Comparison of ENCODE assay signal across 14 cellular contexts in the genomic region with DNA sequence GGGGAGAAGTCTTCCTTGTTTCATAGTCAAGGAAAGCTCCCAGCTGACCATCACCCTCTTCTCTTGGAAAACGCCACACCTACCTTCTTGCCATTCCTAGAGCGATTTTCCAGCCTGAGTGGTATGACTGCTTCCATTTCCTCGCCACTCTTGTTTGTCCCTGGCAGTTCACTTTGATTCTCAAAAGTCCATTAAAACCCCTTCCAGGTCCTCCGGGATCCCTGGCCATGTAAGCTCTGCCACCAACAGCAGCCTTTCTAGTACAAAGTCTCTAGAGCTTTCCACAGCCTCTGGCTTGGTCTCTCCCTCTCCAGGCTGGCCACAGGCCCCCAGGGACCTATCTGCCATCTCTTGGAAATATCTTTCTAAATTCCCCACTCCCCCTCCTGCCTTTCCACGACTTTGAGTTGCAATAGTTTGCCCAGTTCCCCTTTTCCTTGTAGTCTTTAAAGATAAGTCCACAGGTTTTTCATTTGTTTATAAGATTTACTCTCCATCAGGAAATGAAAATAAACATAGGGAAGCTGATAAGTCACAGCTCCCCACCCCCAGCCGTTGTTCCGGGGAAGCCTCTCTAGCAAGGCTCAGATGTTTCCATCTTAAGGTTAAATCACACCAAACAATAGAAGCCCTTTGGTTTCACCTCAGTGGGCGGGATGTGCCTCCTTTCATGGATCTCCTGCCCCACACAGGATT. TPM values are rescaled to one million over a fixed set of nuclear protein-coding genes. Genes with fewer than 3 reads are reported as not detected.
DNase-seq lines count a peak whose midpoint lies in the region; ATAC-seq, FAIRE-seq and TF ChIP-seq lines count a peak whose summit lies in the region.
"Had no signal": no experiment of that assay in that cellular context is flagged by ENCODE, and none has a peak within 500 bp of the region (broad histone marks: within the 10 kb centered on the region; RNA-seq: fewer than 3 reads in every experiment).

No MANE protein-coding gene starts in this region.

- intact Hi-C loops in Calu3 (cut with micrococcal nuclease; ENCODE audit: unreplicated experiment) (no loop called here), GM12878 (cut with micrococcal nuclease; ENCODE audit: unreplicated experiment) (no loop called here)

- H3K36me3 Mint-ChIP-seq in Calu3 (ENCODE audit: insufficient read depth, unreplicated experiment) (no peaks in the 10 kb centered on the region), mesothelial cell of epicardium (no peaks in the 10 kb centered on the region)
- H3K36me3 Mint-ChIP-seq: CD14-positive monocyte had no signal

- H3K9me3 Mint-ChIP-seq in Calu3 (ENCODE audit: low read depth, unreplicated experiment) (no peaks in the 10 kb centered on the region), mesothelial cell of epicardium (no peaks in the 10 kb centered on the region)
- H3K9me3 Mint-ChIP-seq: CD14-positive monocyte had no signal

- RAD21 ChIA-PET in GM12878 (lab: Charles Lee; ENCODE audit: unreplicated experiment): interaction anchor here (0.8 to 1.2 kb wide), 2 partner anchors 12 to 97 kb away, joined by 3 read pairs; no protein-coding TSS in a partner anchor

- SMC1A ChIA-PET in GM12878 (lab: Charles Lee; ENCODE audit: uncharacterized antibody, unreplicated experiment): no interaction called here

- H3K27me3 Mint-ChIP-seq in Calu3 (ENCODE audit: unreplicated experiment): no peaks in the 10 kb centered on the region
- H3K27me3 Mint-ChIP-seq in mesothelial cell of epicardium (ENCODE audit: low read depth): no peaks in the 10 kb centered on the region

- H3K4me3 ChIP-seq in HUES64 (ENCODE audit: low read length): peak overlapping the region; percentile 53; the same call in 1 of the 2 replicates
- H3K4me3 ChIP-seq in GM12878: no peak overlapping the region
- no peak overlapping the region for H3K4me3 ChIP-seq in tibial nerve

- no peak overlapping the region for H2AFZ ChIP-seq in GM12878 (ENCODE audit: control insufficient read depth, low read depth, low read length)

- H3K27me3 ChIP-seq in HUES64 (ENCODE audit: insufficient read depth, low read length) (no peaks in the 10 kb centered on the region), GM12878 (replicated peaks in 1 of 2; ENCODE audit: control insufficient read depth in 2 of 2, insufficient read depth in 2 of 2, low read length in 1 of 2) (no peaks in the 10 kb centered on the region), tibial nerve (no peaks in the 10 kb centered on the region)

- CTCF ChIA-PET in Calu3 (lab: Charles Lee) (no interaction called here), GM12878 (lab: Yijun Ruan, JAX) (interaction anchor here (1.2 kb wide), 1 partner anchor 97 kb away, joined by 3 read pairs; no protein-coding TSS in a partner anchor)

- peak overlapping the region; percentile 84 for H3K9ac ChIP-seq in HUES64 (ENCODE audit: low read depth, low read length)
- H3K9ac ChIP-seq in GM12878 (ENCODE audit: control insufficient read depth, insufficient read depth, low read length): no peak overlapping the region

- H3K9me3 ChIP-seq in HUES64 (ENCODE audit: insufficient read depth, low read depth, low read length) (no peaks in the 10 kb centered on the region), GM12878 (replicated peaks; ENCODE audit: control insufficient read depth, insufficient read depth, low read length) (no peaks in the 10 kb centered on the region), tibial nerve (no peaks in the 10 kb centered on the region)

- no peak for TF ChIP-seq CTCF in Calu3 (IDR thresholded peaks at IDR 0.05; ENCODE audit: unreplicated experiment)
- no peak for TF ChIP-seq CTCF in GM12878 (IDR thresholded peaks at IDR 0.05 in 2 of 3, conservative IDR thresholded peaks at IDR 0.05 in 1 of 3; ENCODE audit: control insufficient read depth in 2 of 3, extremely low read depth in 1 of 3, insufficient read depth in 1 of 3, low read depth in 3 of 3, low read length in 3 of 3)
- TF ChIP-seq CTCF in mesothelial cell of epicardium (IDR thresholded peaks at IDR 0.05; ENCODE audit: unreplicated experiment): no peak
- no peak for TF ChIP-seq CTCF in tibial nerve (IDR thresholded peaks at IDR 0.05)

- ATAC-seq in GM12878: no peak
- ATAC-seq: activated CD4-positive, CD25-positive, alpha-beta regulatory T cell treated with anti-CD3 and anti-CD28 coated beads, Interleukin-2, amount 50 U/mL, for 24 hours had no signal

- TF ChIP-seq EP300 in GM12878 (IDR thresholded peaks at IDR 0.05; ENCODE audit: borderline replicate concordance in 1 of 2, control insufficient read depth in 1 of 2, low read depth in 2 of 2, low read length in 2 of 2) (no peak), tibial nerve (IDR thresholded peaks at IDR 0.05) (no peak)

- TF ChIP-seq RAD21 in GM12878 (IDR thresholded peaks at IDR 0.05; ENCODE audit: insufficient read depth, low read depth, low read length): no peak

- TF ChIP-seq POLR2A in GM12878 (IDR thresholded peaks at IDR 0.05; ENCODE audit: low read depth, low read length) (no peak), tibial nerve (IDR thresholded peaks at IDR 0.05) (no peak)

- peaks cover 32% of the 10 kb centered on the region for H3K4me1 ChIP-seq in HUES64 (ENCODE audit: insufficient read depth, low read length)
- peaks cover 4% of the 10 kb centered on the region for H3K4me1 ChIP-seq in GM12878 (ENCODE audit: control insufficient read depth, insufficient read depth, low read length)
- H3K4me1 ChIP-seq in tibial nerve: peaks cover 0 to 25% (median 7%) of the 10 kb centered on the region in 4 donors

- in situ Hi-C loops in GM12878 (cut with MboI): no loop called here

- peak; percentile 2 for DNase-seq in Calu3
- DNase-seq in GM12878 (ENCODE audit: low read depth, low spot score): no peak
- no peak for DNase-seq in mesothelial cell of epicardium (ENCODE audit: low spot score in 2 of 2, unreplicated experiment in 2 of 2)
- no peak for DNase-seq in COR-L47 (lab: John Stamatoyannopoulos, UW)
- no peak for DNase-seq in tibial nerve (ENCODE audit: low spot score in 2 of 2)
- no peak for DNase-seq in NCI-H2029 (lab: John Stamatoyannopoulos, UW)
- no peak for DNase-seq in dedifferentiated amniotic fluid mesenchymal stem cell (ENCODE audit: extremely low spot score)
- DNase-seq: activated gamma-delta T cell treated with Interleukin-2 at 50 U/mL for 16 hours; effector CD4-positive, alpha-beta T cell; NCI-H1436 treated with DMSO at 0.1 percent for 48 hours had no signal

- H3K27ac Mint-ChIP-seq in Calu3 (ENCODE audit: unreplicated experiment) (no peak overlapping the region), mesothelial cell of epicardium (peak overlapping the region; percentile 96)

- WGBS in HUES64: 28% methylated on average over 8 of the region's 8 CpGs
- 44% methylated on average over 8 of the region's 8 CpGs for WGBS in GM12878 (ENCODE audit: insufficient coverage, insufficient replicate concordance, low lambda C conversion rate, missing lambda C conversion rate)
- WGBS in tibial nerve, 2 donors: 41 to 46% methylated on average over 8 of the region's 8 CpGs

- BruUV-seq in Calu3 (replicated peaks; lab: Mats Ljungman, UMichigan) (no TSS peak), GM12878 (replicated peaks; lab: Mats Ljungman, UMichigan) (no TSS peak)

- H3K79me2 ChIP-seq in GM12878 (ENCODE audit: control insufficient read depth, insufficient read depth, low read length): no peaks in the 10 kb centered on the region

- no peaks in the 10 kb centered on the region for H3K36me3 ChIP-seq in HUES64 (ENCODE audit: insufficient read depth, low read length)
- H3K36me3 ChIP-seq in GM12878 (ENCODE audit: control insufficient read depth in 2 of 2, insufficient read depth in 2 of 2, low read length in 1 of 2): no peaks in the 10 kb centered on the region
- no peaks in the 10 kb centered on the region for H3K36me3 ChIP-seq in tibial nerve

- H3K4me3 Mint-ChIP-seq in Calu3 (ENCODE audit: low read depth, unreplicated experiment) (no peak overlapping the region), mesothelial cell of epicardium (peak overlapping the region; percentile 65)
- H3K4me3 Mint-ChIP-seq: CD14-positive monocyte had no signal

- no peak for FAIRE-seq in GM12878 (lab: Jason Lieb, UNC)

- H3K27ac ChIP-seq in HUES64 (ENCODE audit: low read depth, low read length) (peak overlapping the region; percentile 95), GM12878 (ENCODE audit: control insufficient read depth, insufficient read depth) (no peak overlapping the region), tibial nerve (no peak overlapping the region)
- H3K27ac ChIP-seq: RWPE1 had no signal

- no peak overlapping the region for H3K4me2 ChIP-seq in GM12878 (ENCODE audit: control insufficient read depth, insufficient read depth)

- POLR2A ChIA-PET in GM12878 (lab: Charles Lee): interaction anchor here (0.7 kb wide), 1 partner anchor 40 kb away, joined by 5 read pairs; no protein-coding TSS in a partner anchor

- H4K20me1 ChIP-seq in GM12878 (ENCODE audit: control insufficient read depth, insufficient read depth): no peaks in the 10 kb centered on the region

- H3K4me1 Mint-ChIP-seq in Calu3 (ENCODE audit: low read depth, unreplicated experiment): peaks cover 24% of the 10 kb centered on the region
- peaks cover 31% of the 10 kb centered on the region for H3K4me1 Mint-ChIP-seq in mesothelial cell of epicardium

TF ChIP-seq in GM12878, 131 proteins besides CTCF, POLR2A, EP300 and RAD21:
- TF ChIP-seq RUNX3 (IDR thresholded peaks at IDR 0.05; ENCODE audit: low read length): no peak
- TF ChIP-seq SPI1 (IDR thresholded peaks at IDR 0.05; ENCODE audit: borderline replicate concordance, insufficient read depth, low read depth, low read length): peak; percentile 9; the same call in 1 of the 2 replicates
TF ChIP-seq in GM12878: peak in this region for 1.

RNA-seq across cellular contexts. Expression of a gene that starts 42.9 kb away (rescaled TPM):
- total RNA-seq in Calu3 (2022): 121 and 127 TPM in 2 replicates
- 229 TPM for polyA plus RNA-seq in HUES64 (2013, experiment 1 of 2)
- 222 TPM for polyA plus RNA-seq in HUES64 (2013, experiment 2 of 2)
- 114 and 132 TPM in 2 replicates for total RNA-seq in GM12878 (2013; cell fraction: nucleolus; rRNA removed)
- 71.8 and 93.4 TPM in 2 replicates for total RNA-seq in GM12878 (2014; rRNA removed)
- total RNA-seq in GM12878 (2014; rRNA removed; fragmentation: Illumina TruSeq; extraction: Trizol): 92.3 and 100 TPM in 2 replicates
- 88.4 and 106 TPM in 2 replicates for total RNA-seq in GM12878 (2021)
- polyA plus RNA-seq in GM12878 (2011; ENCODE audit: low read depth): 21.2 TPM
- polyA plus RNA-seq in GM12878 (2011; rRNA removed): 102 and 213 TPM in 2 replicates
- polyA plus RNA-seq in GM12878 (2011; cell fraction: cytosol; rRNA removed): 36.0 and 65.4 TPM in 2 replicates
- polyA plus RNA-seq in GM12878 (2011; cell fraction: nucleus; rRNA removed): 31.6 and 39.1 TPM in 2 replicates
- 38.5 and 54.6 TPM in 2 replicates for polyA plus RNA-seq in GM12878 (2012)
- polyA plus RNA-seq in GM12878 (2014; fragmentation: Illumina TruSeq; extraction: Trizol): 156 and 217 TPM in 2 replicates
- 100 to 1,000 TPM; 110 to 139 TPM for polyA plus RNA-seq in GM12878 (2014; fragmentation: Nextera tagmentation; extraction: Ambion mirVana)
- 45.7 and 60.4 TPM in 2 replicates for polyA plus RNA-seq in GM12878 (2014; rRNA removed)
- 10 to 100 TPM; 67.7 to 84.4 TPM for polyA plus RNA-seq in GM12878 (2016; fragmentation: Nextera tagmentation; extraction: Ambion mirVana)
- 50.1 and 60.6 TPM in 2 replicates for polyA minus RNA-seq in GM12878 (2011; rRNA and poly(A)+ RNA removed)
- 42.1 and 42.6 TPM in 2 replicates for polyA minus RNA-seq in GM12878 (2011; cell fraction: cytosol; rRNA and poly(A)+ RNA removed)
- 32.6 and 48.8 TPM in 2 replicates for polyA minus RNA-seq in GM12878 (2011; cell fraction: nucleus; rRNA and poly(A)+ RNA removed)
- total RNA-seq in mesothelial cell of epicardium: 241 to 262 TPM (median 246 TPM) in 3 replicates
- 10 to 100 TPM in 2 of 4 donors, 1 to 10 TPM in 2; 7.5 to 18.6 (median 10.5) TPM for total RNA-seq in tibial nerve
